Comparison of ENCODE assay signal across 15 cellular contexts in genomic region chr3:73449774-73450173, GRCh38.
DNase-seq lines count a peak whose midpoint lies in the region; ATAC-seq and TF ChIP-seq lines count a peak whose summit lies in the region.
"Had no signal": no experiment of that assay in that cellular context is flagged by ENCODE, and none has a peak within 500 bp of the region (broad histone marks: within the 10 kb centered on the region; RNA-seq: fewer than 3 reads in every experiment).

No MANE protein-coding gene starts in this region.

- ATAC-seq in GM19043 (IDR thresholded peaks at IDR 0.05; ENCODE audit: low read depth, unreplicated experiment) (peak; percentile 29), HG02623 (IDR thresholded peaks at IDR 0.05; ENCODE audit: unreplicated experiment) (peak; percentile 42), HG03457 (IDR thresholded peaks at IDR 0.05; ENCODE audit: unreplicated experiment) (peak; percentile 44), foreskin keratinocyte (no peak)
- ATAC-seq: activated CD4-positive, alpha-beta T cell treated with anti-CD3 and anti-CD28 coated beads for 36 hours; left ventricle myocardium superior had no signal

- H3K4me2 ChIP-seq in BLaER1 treated with 17β-estradiol and CSF1 and Interleukin-3, amounts not matched to agents 10 nM and 100 nM = peak overlapping the region in 10 of 11 experiments; percentile 7 to 78 (median 64); a peak in 17 of 22 replicates

- TF ChIP-seq POLR2A in adrenal gland (IDR thresholded peaks at IDR 0.05) = no peak

- H3K36me3 ChIP-seq in BLaER1 treated with 17β-estradiol and CSF1 and Interleukin-3, amounts not matched to agents 10 nM and 100 nM = no peaks in the 10 kb centered on the region
- H3K36me3 ChIP-seq in adrenal gland (replicated peaks in 1 of 2) (no peaks in the 10 kb centered on the region), H7 (replicated peaks; ENCODE audit: control insufficient read depth, insufficient read depth, low read length) (no peaks in the 10 kb centered on the region)
- H3K36me3 ChIP-seq: cardiac muscle cell had no signal

- H3K27ac ChIP-seq in BLaER1 treated with 17β-estradiol and CSF1 and Interleukin-3, amounts not matched to agents 10 nM and 100 nM = peak overlapping the region in 2 of 11 experiments; percentile 61; a peak in 3 of 22 replicates
- H3K27ac ChIP-seq in adrenal gland = no peak overlapping the region
- no peak overlapping the region for H3K27ac ChIP-seq in foreskin keratinocyte
- H3K27ac ChIP-seq: cardiac muscle cell, skin epidermis had no signal

- no peaks in the 10 kb centered on the region for H3K27me3 ChIP-seq in BLaER1 treated with 17β-estradiol and CSF1 and Interleukin-3, amounts not matched to agents 10 nM and 100 nM
- H3K27me3 ChIP-seq in adrenal gland = no peaks in the 10 kb centered on the region
- no peaks in the 10 kb centered on the region for H3K27me3 ChIP-seq in foreskin keratinocyte
- no peaks in the 10 kb centered on the region for H3K27me3 ChIP-seq in H7 (ENCODE audit: control insufficient read depth, insufficient read depth, low read length)
- H3K27me3 ChIP-seq: cardiac muscle cell had no signal

- peaks cover 33 to 46% (median 44%) of the 10 kb centered on the region in 10 experiments for H3K4me1 ChIP-seq in BLaER1 treated with 17β-estradiol and CSF1 and Interleukin-3, amounts not matched to agents 10 nM and 100 nM
- peaks cover 0 to 7% of the 10 kb centered on the region in 2 donors for H3K4me1 ChIP-seq in adrenal gland (replicated peaks in 1 of 2)
- no peaks in the 10 kb centered on the region for H3K4me1 ChIP-seq in foreskin keratinocyte

- 65 to 70% (median 69%) methylated on average over 4 of the region's 4 CpGs for WGBS in adrenal gland, 4 donors

- intact Hi-C loops in adrenal gland (cut with DNase I) = no loop called here

- H3K4me3 ChIP-seq in BLaER1 treated with 17β-estradiol and CSF1 and Interleukin-3, amounts not matched to agents 10 nM and 100 nM = no peak overlapping the region
- H3K4me3 ChIP-seq in adrenal gland (no peak overlapping the region), H7 (ENCODE audit: insufficient read depth, low read depth, low read length) (no peak overlapping the region)
- H3K4me3 ChIP-seq: cardiac muscle cell, skin epidermis had no signal

- no peak for DNase-seq in adrenal gland
- no peak for DNase-seq in foreskin keratinocyte
- no peak for DNase-seq in HuH-7 (ENCODE audit: low spot score)
- DNase-seq in H7 = no peak
- DNase-seq: 8988T; activated CD4-positive, alpha-beta T cell treated with anti-CD3 and anti-CD28 coated beads for 36 hours; activated gamma-delta T cell; H9; left ventricle myocardium superior had no signal

- H3K9me3 ChIP-seq in BLaER1 treated with 17β-estradiol and CSF1 and Interleukin-3, amounts not matched to agents 10 nM and 100 nM (replicated peaks in 1 of 11) = no peaks in the 10 kb centered on the region
- H3K9me3 ChIP-seq in adrenal gland (replicated peaks in 1 of 3) = no peaks in the 10 kb centered on the region

- TF ChIP-seq CTCF in adrenal gland (IDR thresholded peaks at IDR 0.05) (no peak), foreskin keratinocyte (conservative IDR thresholded peaks at IDR 0.05) (no peak)

- H3K9ac ChIP-seq in BLaER1 treated with 17β-estradiol and CSF1 and Interleukin-3, amounts not matched to agents 10 nM and 100 nM = no peak overlapping the region

- H4K20me1 ChIP-seq in BLaER1 treated with 17β-estradiol and CSF1 and Interleukin-3, amounts not matched to agents 10 nM and 100 nM = no peaks in the 10 kb centered on the region
